In genomic region chr5:138601444-138601843, GRCh38 we compare ENCODE assay signal across 11 cellular contexts. TPM values are rescaled to one million over a fixed set of nuclear protein-coding genes. Genes with fewer than 3 reads are reported as not detected.
DNase-seq lines count a peak whose midpoint lies in the region; ATAC-seq and TF ChIP-seq lines count a peak whose summit lies in the region.
"Had no signal": no experiment of that assay in that cellular context is flagged by ENCODE, and none has a peak within 500 bp of the region (broad histone marks: within the 10 kb centered on the region; RNA-seq: fewer than 3 reads in every experiment).

No MANE protein-coding gene starts in this region.

- no peaks in the 10 kb centered on the region for H3K9me3 Mint-ChIP-seq in nephron progenitor cell

- no peaks in the 10 kb centered on the region for H3K36me3 Mint-ChIP-seq in nephron progenitor cell (ENCODE audit: low read depth)

- TF ChIP-seq CTCF in AG04450 (IDR thresholded peaks at IDR 0.05; ENCODE audit: low read depth, low read length) (no peak), astrocyte of the cerebellum (IDR thresholded peaks at IDR 0.05; ENCODE audit: low read depth, low read length, missing control alignments) (no peak), nephron progenitor cell (IDR thresholded peaks at IDR 0.05) (no peak)

- ATAC-seq in HG02610 (IDR thresholded peaks at IDR 0.05; ENCODE audit: unreplicated experiment): peak; percentile 62
- peak; percentile 43 for ATAC-seq in left lobe of liver

- no peak overlapping the region for H3K27ac Mint-ChIP-seq in nephron progenitor cell

- POLR2A ChIA-PET in AG04450 (lab: Yijun Ruan, JAX): interaction anchor here (0.7 to 1.6 kb wide), 4 partner anchors 10 to 161 kb away, joined by 3 to 7 read pairs (median 5); partner anchors contain the start of genes ETF1 and HSPA9

- CTCF ChIA-PET in AG04450 (lab: Charles Lee): no interaction called here

- H3K27ac ChIP-seq in AG04450 (ENCODE audit: low read depth, low read length): peak overlapping the region; percentile 43
- H3K27ac ChIP-seq: gastrocnemius medialis had no signal

- peaks cover 9% of the 10 kb centered on the region for H3K27me3 ChIP-seq in AG04450 (ENCODE audit: control insufficient read depth, insufficient read depth, low read length)

- no peak overlapping the region for H3K4me3 Mint-ChIP-seq in nephron progenitor cell

- H3K27me3 Mint-ChIP-seq in nephron progenitor cell (ENCODE audit: low read depth, poor library complexity): peaks cover 12% of the 10 kb centered on the region

- H3K9me3 ChIP-seq in AG04450 (ENCODE audit: control insufficient read depth, insufficient read depth, low read length): no peaks in the 10 kb centered on the region
- H3K9me3 ChIP-seq: gastrocnemius medialis had no signal

- peaks cover 56% of the 10 kb centered on the region for H3K4me1 Mint-ChIP-seq in nephron progenitor cell

- H3K4me3 ChIP-seq in AG04450 (ENCODE audit: low read depth, low read length) (no peak overlapping the region), astrocyte of the cerebellum (ENCODE audit: low read depth, low read length) (no peak overlapping the region)
- H3K4me3 ChIP-seq: gastrocnemius medialis had no signal

- peak; percentile 87 for DNase-seq in AG04450 (ENCODE audit: low read depth, low spot score)
- peak; percentile 38 for DNase-seq in astrocyte of the cerebellum (ENCODE audit: low read depth)
- no peak for DNase-seq in left lobe of liver (ENCODE audit: low spot score)
- DNase-seq in nephron progenitor cell: no peak
- no peak for DNase-seq in NK-92 (lab: John Stamatoyannopoulos, UW; ENCODE audit: unreplicated experiment)
- no peak for DNase-seq in SIG-M5 treated with dmso at 0.1 percent for 504 hours (lab: John Stamatoyannopoulos, UW; ENCODE audit: unreplicated experiment)
- no peak for DNase-seq in NCI-H1930 (lab: John Stamatoyannopoulos, UW)
- DNase-seq: COR-L47, gastrocnemius medialis, NCI-H1417 treated with DMSO at 0.1 percent for 48 hours had no signal

- in situ Hi-C loops in astrocyte of the cerebellum (cut with HindIII; ENCODE audit: low sequenced_read_pairs): no loop called here

RNA-seq across cellular contexts. Expression of gene HSPA9, which starts 26.2 kb away (rescaled TPM):
- 194 and 207 TPM in 2 replicates for polyA plus RNA-seq in AG04450 (2011; rRNA removed)
- polyA minus RNA-seq in AG04450 (2011; rRNA and poly(A)+ RNA removed): 222 and 266 TPM in 2 replicates
- 201 TPM for total RNA-seq in left lobe of liver

RNA-seq across cellular contexts. Expression of gene ETF1, which starts 58.4 kb away (rescaled TPM):
- 85.3 and 107 TPM in 2 replicates for polyA plus RNA-seq in AG04450 (2011; rRNA removed)
- 55.5 and 80.5 TPM in 2 replicates for polyA minus RNA-seq in AG04450 (2011; rRNA and poly(A)+ RNA removed)
- total RNA-seq in left lobe of liver: 28.1 TPM

Comparison
In these comparisons a context has a peak if more than half of its experiments do, and no peak if none do; other contexts are left out.
1. DNase-seq: peak in AG04450 (single experiment) and astrocyte of the cerebellum (single experiment); none in left lobe of liver (single experiment), nephron progenitor cell (single experiment), NK-92 (single experiment), SIG-M5 treated with dmso at 0.1 percent for 504 hours (single experiment) and NCI-H1930 (0 of 2).